In the genomic region with DNA sequence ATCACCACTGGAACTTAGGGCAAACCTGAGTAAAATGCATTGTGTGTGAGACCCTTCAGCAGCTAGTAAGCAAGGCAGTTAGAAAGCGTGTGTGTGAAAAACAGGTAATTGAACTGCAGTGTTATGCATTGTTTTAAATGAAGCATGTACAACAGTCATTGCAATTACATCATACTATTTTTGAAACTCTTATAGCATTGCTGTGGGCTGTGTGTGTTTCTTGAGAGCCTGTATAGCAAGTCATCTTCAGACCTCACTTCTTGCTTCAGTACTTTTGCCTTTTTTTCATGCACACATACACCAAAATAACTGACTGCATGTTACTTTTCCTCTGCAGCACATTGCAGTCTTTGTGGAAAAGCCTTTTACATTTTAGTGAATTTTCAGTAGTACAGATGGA, we compare ENCODE assay signal across 21 cellular contexts. TPM values are rescaled to one million over a fixed set of nuclear protein-coding genes. Genes with fewer than 3 reads are reported as not detected.
A peak's percentile ranks its signal among the peaks of the same experiment; 100 is the strongest.
DNase-seq lines count a peak whose midpoint lies in the region; ATAC-seq, FAIRE-seq and TF ChIP-seq lines count a peak whose summit lies in the region.
"Had no signal": no experiment of that assay in that cellular context is flagged by ENCODE, and none has a peak within 500 bp of the region (broad histone marks: within the 10 kb centered on the region; RNA-seq: fewer than 3 reads in every experiment).

No MANE protein-coding gene starts in this region.

- H3K27ac Mint-ChIP-seq in activated CD4-positive, alpha-beta memory T cell treated with anti-CD3 and anti-CD28 coated beads for 36 hours = peak overlapping the region; percentile 15
- no peak overlapping the region for H3K27ac Mint-ChIP-seq in activated CD4-positive, alpha-beta memory T cell treated with anti-CD3 and anti-CD28 coated beads, Interleukin-2, amount 10 ng/mL, durations not matched to agents 7 days and 5 days
- peak overlapping the region; percentile 79 for H3K27ac Mint-ChIP-seq in activated naive CD8-positive, alpha-beta T cell treated with anti-CD3 and anti-CD28 coated beads for 36 hours
- H3K27ac Mint-ChIP-seq in naive thymus-derived CD8-positive, alpha-beta T cell = peak overlapping the region in 6 of 10 donors; percentile 53 to 91 (median 66)
- 0 out of 7 replicates have a peak overlapping the region, but pooled peaks of 1 of the 3 experiments have one; percentile 42 for H3K27ac Mint-ChIP-seq in H9
- H3K27ac Mint-ChIP-seq: activated T-helper 2 cell treated with anti-CD3 and anti-CD28 coated beads, Interferon-gamma antibody, Interleukin-2, Interleukin-4, amounts not matched to agents 10 μg/mL and 5 μg/mL and 100 μg/mL, durations not matched to agents 14 hours and 24 hours and 36 hours; dendritic cell treated with granulocyte-macrophage colony-stimulating factor and Interleukin-4, amounts not matched to agents 40 ng/mL and 50 ng/mL, for 4 days; nephron had no signal

- no peak overlapping the region for H3T11ph ChIP-seq in H9 (ENCODE audit: low read length)

- no peaks in the 10 kb centered on the region for H3K23me2 ChIP-seq in H9 (ENCODE audit: insufficient read length, low read depth, low read length, poor library complexity, severe bottlenecking)

- no peak overlapping the region for H4K91ac ChIP-seq in H9 (ENCODE audit: insufficient read length, low read depth, low read length)

- CTCF ChIA-PET in activated CD4-positive, alpha-beta memory T cell treated with anti-CD3 and anti-CD28 coated beads for 36 hours (lab: Charles Lee) = interaction anchor here (0.6 kb wide), 1 partner anchor 354 kb away, joined by 4 read pairs; no protein-coding TSS in a partner anchor
- CTCF ChIA-PET in activated CD4-positive, alpha-beta memory T cell treated with anti-CD3 and anti-CD28 coated beads, Interleukin-2, amount 10 ng/mL, durations not matched to agents 7 days and 5 days (lab: Charles Lee) = interaction anchor here (0.5 to 0.6 kb wide), 2 partner anchors 81 to 244 kb away, joined by 3 to 7 read pairs; no protein-coding TSS in a partner anchor

- no peak overlapping the region for H3K14ac ChIP-seq in H9 (ENCODE audit: insufficient read depth, low read length)

- no peak overlapping the region for H2AK5ac ChIP-seq in H9 (ENCODE audit: insufficient read length, low read length)

- H3K56ac ChIP-seq in H9 (ENCODE audit: insufficient read length, low read depth, low read length) = no peak overlapping the region

- POLR2A ChIA-PET in activated CD4-positive, alpha-beta memory T cell treated with anti-CD3 and anti-CD28 coated beads for 36 hours (lab: Charles Lee) = no interaction called here
- POLR2A ChIA-PET in activated CD4-positive, alpha-beta memory T cell treated with anti-CD3 and anti-CD28 coated beads, Interleukin-2, amount 10 ng/mL, durations not matched to agents 7 days and 5 days (lab: Charles Lee) = interaction anchor here (1.5 kb wide), 1 partner anchor 20 kb away, joined by 8 read pairs; a partner anchor contains a TSS
- POLR2A ChIA-PET in naive thymus-derived CD8-positive, alpha-beta T cell (lab: Charles Lee) = no interaction called here

- H3K18ac ChIP-seq in H9 (ENCODE audit: insufficient read length, low read depth, low read length) = no peak overlapping the region

- no peak overlapping the region for H3K4me3 Mint-ChIP-seq in activated CD4-positive, alpha-beta memory T cell treated with anti-CD3 and anti-CD28 coated beads for 36 hours
- H3K4me3 Mint-ChIP-seq in activated CD4-positive, alpha-beta memory T cell treated with anti-CD3 and anti-CD28 coated beads, Interleukin-2, amount 10 ng/mL, durations not matched to agents 7 days and 5 days = no peak overlapping the region
- H3K4me3 Mint-ChIP-seq in activated naive CD8-positive, alpha-beta T cell treated with anti-CD3 and anti-CD28 coated beads for 36 hours = no peak overlapping the region
- H3K4me3 Mint-ChIP-seq in naive thymus-derived CD8-positive, alpha-beta T cell = no peak overlapping the region
- no peak overlapping the region for H3K4me3 Mint-ChIP-seq in H9
- H3K4me3 Mint-ChIP-seq: CD14-positive monocyte; dendritic cell treated with granulocyte-macrophage colony-stimulating factor and Interleukin-4, amounts not matched to agents 40 ng/mL and 50 ng/mL, for 4 days; nephron had no signal

- H3K4me3 ChIP-seq in ovary = no peak overlapping the region
- H3K4me3 ChIP-seq in aorta (ENCODE audit: low read length in 2 of 2) = no peak overlapping the region
- H3K4me3 ChIP-seq: gastrocnemius medialis, left lung had no signal

- H3K36me3 ChIP-seq in ovary (no peaks in the 10 kb centered on the region), aorta (ENCODE audit: control insufficient read depth in 1 of 2, insufficient read depth in 2 of 2, low read length in 1 of 2) (peaks cover 5 to 6% of the 10 kb centered on the region in 2 donors)

- H2BK15ac ChIP-seq in H9 (ENCODE audit: low read depth, low read length) = no peak overlapping the region

- no peaks in the 10 kb centered on the region for H4K20me1 ChIP-seq in H9 (ENCODE audit: control insufficient read depth, insufficient read depth, insufficient read length)

- H3K27me3 Mint-ChIP-seq in activated CD4-positive, alpha-beta memory T cell treated with anti-CD3 and anti-CD28 coated beads for 36 hours = no peaks in the 10 kb centered on the region
- no peaks in the 10 kb centered on the region for H3K27me3 Mint-ChIP-seq in activated CD4-positive, alpha-beta memory T cell treated with anti-CD3 and anti-CD28 coated beads, Interleukin-2, amount 10 ng/mL, durations not matched to agents 7 days and 5 days
- H3K27me3 Mint-ChIP-seq in activated naive CD8-positive, alpha-beta T cell treated with anti-CD3 and anti-CD28 coated beads for 36 hours = no peaks in the 10 kb centered on the region
- no peaks in the 10 kb centered on the region for H3K27me3 Mint-ChIP-seq in naive thymus-derived CD8-positive, alpha-beta T cell
- no peaks in the 10 kb centered on the region for H3K27me3 Mint-ChIP-seq in H9 (ENCODE audit: low read depth)
- H3K27me3 Mint-ChIP-seq: dendritic cell treated with granulocyte-macrophage colony-stimulating factor and Interleukin-4, amounts not matched to agents 40 ng/mL and 50 ng/mL, for 4 days had no signal

- H3K9me3 ChIP-seq in ovary (no peaks in the 10 kb centered on the region), aorta (ENCODE audit: control insufficient read depth, low read length) (no peaks in the 10 kb centered on the region), H9 (ENCODE audit: control insufficient read depth, low read depth, low read length) (no peaks in the 10 kb centered on the region)
- H3K9me3 ChIP-seq: gastrocnemius medialis, left lung had no signal

- no peak overlapping the region for H2BK20ac ChIP-seq in H9 (ENCODE audit: low read depth, low read length, poor library complexity, severe bottlenecking)

- WGBS in ovary, 3 donors = 81 to 88% (median 86%) methylated on average over 1 of the region's 1 CpG
- 75 to 87% methylated on average over 1 of the region's 1 CpG for WGBS in aorta, 2 donors
- WGBS in H9 (ENCODE audit: extremely low coverage, insufficient read length, low lambda C conversion rate) = no CpG with 5 or more reads among the region's 1 CpG

- H3K79me1 ChIP-seq in H9 (ENCODE audit: insufficient read depth, low read depth, low read length, poor library complexity, severe bottlenecking) = no peaks in the 10 kb centered on the region

- H2BK120ac ChIP-seq in H9 (ENCODE audit: low read depth, low read length, poor library complexity, severe bottlenecking) = no peak overlapping the region

- intact Hi-C loops in activated CD4-positive, alpha-beta memory T cell treated with anti-CD3 and anti-CD28 coated beads for 36 hours (cut with micrococcal nuclease) = no loop called here
- intact Hi-C loops in ovary (cut with DNase I) = no loop called here
- intact Hi-C loops in aorta (cut with DNase I) = no loop called here

- no peak for TF ChIP-seq POLR2A in H54 (IDR thresholded peaks at IDR 0.05; ENCODE audit: low read depth, low read length)
- no peak for TF ChIP-seq POLR2A in ovary (IDR thresholded peaks at IDR 0.05)

- TF ChIP-seq CTCF in ovary (IDR thresholded peaks at IDR 0.05) (no peak), H9 (conservative IDR thresholded peaks at IDR 0.05) (no peak)

- H2BK12ac ChIP-seq in H9 (ENCODE audit: insufficient read length, low read depth, low read length) = no peak overlapping the region

- no peak overlapping the region for H2BK5ac ChIP-seq in H9 (ENCODE audit: insufficient read length, low read length)

- no peak overlapping the region for H3K27ac ChIP-seq in ovary
- no peak overlapping the region for H3K27ac ChIP-seq in aorta (ENCODE audit: low read depth in 1 of 2, low read length in 2 of 2)
- H3K27ac ChIP-seq in H9 (ENCODE audit: insufficient read length, low read depth, low read length) = no peak overlapping the region
- H3K27ac ChIP-seq: HL-60, left lung had no signal

- H3K9ac ChIP-seq in H9 (ENCODE audit: extremely low read depth, insufficient read length, low read length) = no peak overlapping the region

- H3K4me2 ChIP-seq in H9 (ENCODE audit: insufficient read depth, insufficient read length, low read length) = no peak overlapping the region

- no peak overlapping the region for H4K5ac ChIP-seq in H9 (ENCODE audit: insufficient read length, low read depth, low read length)

- H3K9me3 Mint-ChIP-seq in activated CD4-positive, alpha-beta memory T cell treated with anti-CD3 and anti-CD28 coated beads for 36 hours = no peaks in the 10 kb centered on the region
- H3K9me3 Mint-ChIP-seq in activated CD4-positive, alpha-beta memory T cell treated with anti-CD3 and anti-CD28 coated beads, Interleukin-2, amount 10 ng/mL, durations not matched to agents 7 days and 5 days = no peaks in the 10 kb centered on the region
- H3K9me3 Mint-ChIP-seq in activated naive CD8-positive, alpha-beta T cell treated with anti-CD3 and anti-CD28 coated beads for 36 hours = no peaks in the 10 kb centered on the region
- no peaks in the 10 kb centered on the region for H3K9me3 Mint-ChIP-seq in naive thymus-derived CD8-positive, alpha-beta T cell
- H3K9me3 Mint-ChIP-seq in H9 = no peaks in the 10 kb centered on the region
- H3K9me3 Mint-ChIP-seq: activated T-helper 2 cell treated with anti-CD3 and anti-CD28 coated beads, Interferon-gamma antibody, Interleukin-2, Interleukin-4, amounts not matched to agents 10 μg/mL and 5 μg/mL and 100 μg/mL, durations not matched to agents 14 hours and 24 hours and 36 hours; CD14-positive monocyte; dendritic cell treated with granulocyte-macrophage colony-stimulating factor and Interleukin-4, amounts not matched to agents 40 ng/mL and 50 ng/mL, for 4 days; nephron had no signal

- H3K4me1 ChIP-seq in ovary (ENCODE audit: insufficient read depth) = no peaks in the 10 kb centered on the region
- no peaks in the 10 kb centered on the region for H3K4me1 ChIP-seq in aorta (ENCODE audit: control insufficient read depth in 1 of 2, insufficient read depth in 2 of 2, low read length in 2 of 2)
- no peaks in the 10 kb centered on the region for H3K4me1 ChIP-seq in H9 (ENCODE audit: insufficient read depth, low read length)
- H3K4me1 ChIP-seq: gastrocnemius medialis, left lung had no signal

- no peak overlapping the region for H4K8ac ChIP-seq in H9 (replicated peaks; ENCODE audit: insufficient read length, low read depth, low read length)

- no peak overlapping the region for H3K4ac ChIP-seq in H9 (ENCODE audit: low read depth, low read length)

- H3K27me3 ChIP-seq in ovary (no peaks in the 10 kb centered on the region), aorta (ENCODE audit: control insufficient read depth in 1 of 2, insufficient read depth in 2 of 2, low read length in 1 of 2) (no peaks in the 10 kb centered on the region), H9 (ENCODE audit: insufficient read depth, low read length) (no peaks in the 10 kb centered on the region)
- H3K27me3 ChIP-seq: gastrocnemius medialis, left lung had no signal

- no peak for TF ChIP-seq EP300 in ovary (IDR thresholded peaks at IDR 0.05)

- no peak for ATAC-seq in naive thymus-derived CD8-positive, alpha-beta T cell
- no peak for ATAC-seq in aorta (ENCODE audit: low FRiP score)
- ATAC-seq: gastrocnemius medialis, left lung had no signal

- peaks cover 51% of the 10 kb centered on the region for H3K36me3 Mint-ChIP-seq in activated CD4-positive, alpha-beta memory T cell treated with anti-CD3 and anti-CD28 coated beads for 36 hours
- H3K36me3 Mint-ChIP-seq in activated CD4-positive, alpha-beta memory T cell treated with anti-CD3 and anti-CD28 coated beads, Interleukin-2, amount 10 ng/mL, durations not matched to agents 7 days and 5 days (ENCODE audit: low read depth) = peaks cover 80% of the 10 kb centered on the region
- peaks cover 24% of the 10 kb centered on the region for H3K36me3 Mint-ChIP-seq in activated naive CD8-positive, alpha-beta T cell treated with anti-CD3 and anti-CD28 coated beads for 36 hours
- peaks cover 0 to 92% (median 13%) of the 10 kb centered on the region in 3 donors for H3K36me3 Mint-ChIP-seq in naive thymus-derived CD8-positive, alpha-beta T cell
- H3K36me3 Mint-ChIP-seq in H9 (ENCODE audit: insufficient read depth in 1 of 3, low read depth in 3 of 3) = peaks cover 30 to 86% (median 73%) of the 10 kb centered on the region in 3 experiments; a peak in 6 of 7 replicates

- no peak for DNase-seq in activated CD4-positive, alpha-beta memory T cell treated with anti-CD3 and anti-CD28 coated beads for 36 hours
- no peak for DNase-seq in activated CD4-positive, alpha-beta memory T cell treated with anti-CD3 and anti-CD28 coated beads, Interleukin-2, amount 10 ng/mL, durations not matched to agents 7 days and 5 days
- no peak for DNase-seq in H54 (ENCODE audit: insufficient read length, low spot score)
- no peak for DNase-seq in activated naive CD8-positive, alpha-beta T cell treated with anti-CD3 and anti-CD28 coated beads for 36 hours
- no peak for DNase-seq in naive thymus-derived CD8-positive, alpha-beta T cell
- no peak for DNase-seq in ovary
- no peak for DNase-seq in aorta
- no peak for DNase-seq in H9
- DNase-seq: gastrocnemius medialis; left lung; NCI-H2081 treated with DMSO at 0.1 percent for 48 hours; NCI-H524 treated with DMSO at 0.1 percent for 48 hours; stimulated activated CD4-positive, alpha-beta T cell treated with anti-CD3 and anti-CD28 coated beads, Interleukin-12 subunit alpha, Interleukin-12 subunit beta, amount 100 ng/mL, for 4 hours; trophoblast cell had no signal

- peaks cover 8% of the 10 kb centered on the region for H3K4me1 Mint-ChIP-seq in activated CD4-positive, alpha-beta memory T cell treated with anti-CD3 and anti-CD28 coated beads for 36 hours (ENCODE audit: low read depth)
- H3K4me1 Mint-ChIP-seq in activated CD4-positive, alpha-beta memory T cell treated with anti-CD3 and anti-CD28 coated beads, Interleukin-2, amount 10 ng/mL, durations not matched to agents 7 days and 5 days = peaks cover 7% of the 10 kb centered on the region
- H3K4me1 Mint-ChIP-seq in activated naive CD8-positive, alpha-beta T cell treated with anti-CD3 and anti-CD28 coated beads for 36 hours = peaks cover 12% of the 10 kb centered on the region
- H3K4me1 Mint-ChIP-seq in naive thymus-derived CD8-positive, alpha-beta T cell = peaks cover 4 to 11% (median 9%) of the 10 kb centered on the region in 4 donors
- no peaks in the 10 kb centered on the region for H3K4me1 Mint-ChIP-seq in H9
- H3K4me1 Mint-ChIP-seq: CD14-positive monocyte, nephron had no signal

- H3K23ac ChIP-seq in H9 (ENCODE audit: insufficient read length, low read depth, low read length) = no peak overlapping the region

- H3K79me2 ChIP-seq in H9 (ENCODE audit: insufficient read depth, low read length) = no peaks in the 10 kb centered on the region

- FAIRE-seq in H54 (lab: Jason Lieb, UNC) = peak; percentile 89
- FAIRE-seq: A204.1, H1 had no signal

- H2AFZ ChIP-seq in H9 (ENCODE audit: low read length) = no peak overlapping the region

RNA-seq across cellular contexts. Expression of a gene that starts 19.2 kb away (rescaled TPM):
- total RNA-seq in activated CD4-positive, alpha-beta memory T cell treated with anti-CD3 and anti-CD28 coated beads for 36 hours = 10 to 100 TPM; 35.9 TPM
- 10 to 100 TPM; 22.8 to 23.3 TPM for total RNA-seq in activated CD4-positive, alpha-beta memory T cell treated with anti-CD3 and anti-CD28 coated beads, Interleukin-2, amount 10 ng/mL, durations not matched to agents 7 days and 5 days
- 10 to 100 TPM; 52.7 to 55.2 TPM for total RNA-seq in activated naive CD8-positive, alpha-beta T cell treated with anti-CD3 and anti-CD28 coated beads for 36 hours
- 10 to 100 TPM; 16.2 to 17.3 TPM for total RNA-seq in naive thymus-derived CD8-positive, alpha-beta T cell
- polyA plus RNA-seq in naive thymus-derived CD8-positive, alpha-beta T cell = 10 to 100 TPM; 14.4 to 19.7 (median 17.8) TPM
- total RNA-seq in ovary (10 to 100 TPM; 11.9 to 28.2 (median 20.0) TPM), aorta (10 to 100 TPM; 14.8 to 19.6 TPM), H9 (2021) (40.4 and 40.8 TPM in 2 replicates)
- polyA plus RNA-seq in ovary (10 to 100 TPM; 20.0 to 27.2 TPM), aorta (10 to 100 TPM; 13.4 to 16.8 TPM)

RNA-seq across cellular contexts. Expression of a gene that starts 19.4 kb away (rescaled TPM):
- 100 to 1,000 TPM; 517 to 553 TPM for total RNA-seq in activated CD4-positive, alpha-beta memory T cell treated with anti-CD3 and anti-CD28 coated beads for 36 hours
- total RNA-seq in activated CD4-positive, alpha-beta memory T cell treated with anti-CD3 and anti-CD28 coated beads, Interleukin-2, amount 10 ng/mL, durations not matched to agents 7 days and 5 days = 100 to 1,000 TPM; 398 to 408 TPM
- total RNA-seq in activated naive CD8-positive, alpha-beta T cell treated with anti-CD3 and anti-CD28 coated beads for 36 hours = 100 to 1,000 TPM; 137 to 143 TPM
- total RNA-seq in naive thymus-derived CD8-positive, alpha-beta T cell = 10 to 100 TPM; 63.5 to 65.1 TPM
- polyA plus RNA-seq in naive thymus-derived CD8-positive, alpha-beta T cell = 10 to 100 TPM; 39.8 to 57.1 (median 40.9) TPM
- total RNA-seq in ovary (100 to 1,000 TPM; 101 to 667 (median 162) TPM), aorta (100 to 1,000 TPM; 451 to 507 TPM), H9 (2021) (79.3 and 83.1 TPM in 2 replicates)
- polyA plus RNA-seq in ovary (10 to 100 TPM; 63.5 to 76.6 TPM), aorta (100 to 1,000 TPM in 1 of 2 donors, 10 to 100 TPM in 1; 43.3 to 253 TPM)
